Comparison of ENCODE assay signal across 16 cellular contexts in the genomic region with DNA sequence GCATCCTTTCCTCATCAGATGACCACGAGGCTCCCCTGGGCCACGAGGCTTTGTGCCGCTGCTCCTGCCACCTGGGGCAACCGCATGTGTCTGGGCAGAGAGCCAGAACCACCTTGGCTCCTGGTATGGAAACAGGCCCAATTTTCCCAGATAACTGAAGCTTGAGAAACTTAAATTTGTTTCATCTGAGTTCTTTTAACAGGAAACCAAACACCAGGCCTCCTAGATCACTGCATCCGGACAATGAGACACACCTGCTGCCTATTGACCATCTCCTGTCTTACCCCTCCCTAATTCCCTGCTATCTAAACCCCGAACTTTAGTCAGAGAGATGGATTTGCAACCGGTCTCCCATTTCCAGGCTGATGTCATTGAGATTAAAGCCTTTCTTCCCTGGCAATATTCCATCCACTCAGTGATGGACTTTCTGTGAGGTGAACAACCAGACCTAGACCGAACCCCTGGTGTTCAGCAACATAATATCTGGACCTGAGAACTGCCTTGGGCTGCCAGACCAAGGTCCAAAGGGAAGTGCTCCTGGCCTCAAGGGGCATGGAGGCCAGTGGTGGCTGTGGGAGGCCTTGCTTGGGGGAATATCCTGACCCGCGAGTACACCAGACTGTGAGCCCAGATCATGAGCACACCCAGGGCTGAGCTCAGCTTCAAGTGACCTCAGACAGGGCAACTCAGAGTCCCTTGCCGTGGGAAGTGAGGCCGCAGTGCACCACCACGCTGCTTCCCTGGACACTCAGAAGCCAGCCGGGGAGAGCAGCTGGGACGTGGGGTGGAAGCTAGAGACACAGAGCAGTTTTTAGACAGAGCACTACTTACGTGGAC.
A peak's percentile ranks its signal among the peaks of the same experiment; 100 is the strongest.
DNase-seq lines count a peak whose midpoint lies in the region; ATAC-seq lines count a peak whose summit lies in the region.
"Had no signal": no experiment of that assay in that cellular context is flagged by ENCODE, and none has a peak within 500 bp of the region (broad histone marks: within the 10 kb centered on the region; RNA-seq: fewer than 3 reads in every experiment).

No MANE protein-coding gene starts in this region.

- H4K5ac ChIP-seq in mesendoderm (ENCODE audit: low read length) = no peak overlapping the region

- peak overlapping the region; percentile 37 for H3K23ac ChIP-seq in mesendoderm (ENCODE audit: low read length)

- no peak overlapping the region for H2BK5ac ChIP-seq in mesendoderm (ENCODE audit: low read length)

- H3K27ac ChIP-seq in mesendoderm (ENCODE audit: low read depth, low read length) = no peak overlapping the region
- H3K27ac ChIP-seq: HL-60, left lung, thoracic aorta had no signal

- WGBS in mesendoderm (ENCODE audit: extremely low coverage, insufficient coverage, low lambda C conversion rate) = no CpG with 5 or more reads among the region's 16 CpGs

- H3K56ac ChIP-seq in mesendoderm (ENCODE audit: low read length) = peak overlapping the region; percentile 77

- H2BK15ac ChIP-seq in mesendoderm (replicated peaks; ENCODE audit: low read depth) = no peak overlapping the region

- no peak overlapping the region for H3K18ac ChIP-seq in mesendoderm (ENCODE audit: low read length)

- H3K79me2 ChIP-seq in mesendoderm (ENCODE audit: control insufficient read depth, insufficient read depth, low read length) = no peaks in the 10 kb centered on the region

- no peak for ATAC-seq in HG03442 (IDR thresholded peaks at IDR 0.05; ENCODE audit: unreplicated experiment)
- ATAC-seq: left lung had no signal

- DNase-seq in DMS79 treated with DMSO at 0.1 percent for 48 hours (lab: John Stamatoyannopoulos, UW) = peak; percentile 23
- DNase-seq in Jurkat, Clone E6-1 (ENCODE audit: low read depth, low spot score) = peak; percentile 50
- peak; percentile 11 for DNase-seq in SHP77 treated with DMSO at 0.1 percent for 48 hours (lab: John Stamatoyannopoulos, UW)
- DNase-seq in mesendoderm = no peak
- no peak for DNase-seq in SK-N-DZ (ENCODE audit: low spot score)
- DNase-seq in SIG-M5 treated with dmso at 0.1 percent for 504 hours (lab: John Stamatoyannopoulos, UW; ENCODE audit: unreplicated experiment) = no peak
- DNase-seq in GDM1 (lab: John Stamatoyannopoulos, UW) = no peak
- DNase-seq: activated CD4-positive, alpha-beta T cell treated with anti-CD3 and anti-CD28 coated beads, Interleukin-2, amount 10 ng/mL, durations not matched to agents 7 days and 5 days; activated gamma-delta T cell; CD8-positive, alpha-beta memory T cell; OCI-M1; T-helper 1 cell had no signal

- no peaks in the 10 kb centered on the region for H3K36me3 ChIP-seq in mesendoderm (ENCODE audit: control insufficient read depth, insufficient read depth, low read length)
- H3K36me3 ChIP-seq: left lung, thoracic aorta had no signal

- H3K4me1 ChIP-seq in mesendoderm (ENCODE audit: control insufficient read depth, low read depth, low read length) = peaks cover 3% of the 10 kb centered on the region
- H3K4me1 ChIP-seq: left lung had no signal

- no peak overlapping the region for H3K4me3 ChIP-seq in Jurkat, Clone E6-1 (ENCODE audit: low read length)
- H3K4me3 ChIP-seq in mesendoderm (ENCODE audit: low read length) = no peak overlapping the region
- H3K4me3 ChIP-seq: left lung, thoracic aorta had no signal

- peak overlapping the region; percentile 9 for H3K4me2 ChIP-seq in mesendoderm (ENCODE audit: low read length)

- no peak overlapping the region for H4K8ac ChIP-seq in mesendoderm (ENCODE audit: low read depth, low read length)

- H3K27me3 ChIP-seq in mesendoderm (ENCODE audit: insufficient read depth, low read length, poor library complexity) = no peaks in the 10 kb centered on the region
- H3K27me3 ChIP-seq: left lung had no signal

- no peaks in the 10 kb centered on the region for H3K79me1 ChIP-seq in mesendoderm (ENCODE audit: low read length)

- H2AK5ac ChIP-seq in mesendoderm (ENCODE audit: low read length) = no peak overlapping the region

- H3K9ac ChIP-seq in mesendoderm (ENCODE audit: low read length) = peak overlapping the region; percentile 60

- no peak overlapping the region for H2BK120ac ChIP-seq in mesendoderm (ENCODE audit: low read depth, low read length)

- H3K4ac ChIP-seq in mesendoderm (ENCODE audit: low read depth, low read length) = no peak overlapping the region

Comparison
In these comparisons a context has a peak if more than half of its experiments do, and no peak if none do; other contexts are left out.
1. DNase-seq: peak in DMS79 treated with DMSO at 0.1 percent for 48 hours (single experiment), Jurkat, Clone E6-1 (single experiment) and SHP77 treated with DMSO at 0.1 percent for 48 hours (single experiment); none in mesendoderm (single experiment), SK-N-DZ (single experiment), SIG-M5 treated with dmso at 0.1 percent for 504 hours (single experiment) and GDM1 (single experiment).